1 cellular context compared by ENCODE assay signal in genomic region chr16:27785307-27785678, GRCh38.
TF ChIP-seq lines count a peak whose summit lies in the region.

No MANE protein-coding gene starts in this region.

TF ChIP-seq in H1, 55 proteins besides CTCF, POLR2A, EP300 and RAD21:
- TF ChIP-seq KDM1A (IDR thresholded peaks at IDR 0.05; ENCODE audit: borderline replicate concordance, low read length) = no peak
- no peak for TF ChIP-seq ASH2L (IDR thresholded peaks at IDR 0.05; ENCODE audit: low read length)
- no peak for TF ChIP-seq HDAC2 (IDR thresholded peaks at IDR 0.05; ENCODE audit: borderline replicate concordance in 1 of 2, low read depth in 2 of 2, low read length in 2 of 2)
- TF ChIP-seq SP2 (IDR thresholded peaks at IDR 0.05; ENCODE audit: low read length) = no peak
- no peak for TF ChIP-seq BACH1 (IDR thresholded peaks at IDR 0.05; ENCODE audit: low read length)
- no peak for TF ChIP-seq NANOG (IDR thresholded peaks at IDR 0.05; ENCODE audit: insufficient read depth, low read depth, low read length, poor library complexity, severe bottlenecking)
- TF ChIP-seq CHD2 (IDR thresholded peaks at IDR 0.05; ENCODE audit: low read length) = no peak
- TF ChIP-seq CBX8 (IDR thresholded peaks at IDR 0.05; ENCODE audit: borderline replicate concordance, low read depth, low read length) = no peak
- no peak for TF ChIP-seq TAF7 (optimal IDR thresholded peaks at IDR 0.05; ENCODE audit: borderline replicate concordance, low read depth, low read length)
- TF ChIP-seq TAF1 (IDR thresholded peaks at IDR 0.05; ENCODE audit: low read depth, low read length) = no peak
- TF ChIP-seq KDM5A (IDR thresholded peaks at IDR 0.05; ENCODE audit: low read length) = no peak
- TF ChIP-seq CREB1 (IDR thresholded peaks at IDR 0.05) = no peak
- no peak for TF ChIP-seq RXRA (IDR thresholded peaks at IDR 0.05; ENCODE audit: insufficient read depth, low read depth, low read length)
- no peak for TF ChIP-seq RNF2 (IDR thresholded peaks at IDR 0.05; ENCODE audit: borderline replicate concordance, low read depth, low read length, missing control alignments, poor library complexity, severe bottlenecking)
- TF ChIP-seq TBP (IDR thresholded peaks at IDR 0.05; ENCODE audit: low read depth, low read length) = no peak
- TF ChIP-seq E2F6 (IDR thresholded peaks at IDR 0.05) = no peak
- no peak for TF ChIP-seq PHF8 (conservative IDR thresholded peaks at IDR 0.05; ENCODE audit: low read depth, low read length)
- no peak for TF ChIP-seq SIRT6 (IDR thresholded peaks at IDR 0.05; ENCODE audit: low read length)
- no peak for TF ChIP-seq SAP30 (IDR thresholded peaks at IDR 0.05; ENCODE audit: insufficient read depth, insufficient replicate concordance, low read length)
- no peak for TF ChIP-seq JUN (IDR thresholded peaks at IDR 0.05; ENCODE audit: low read depth, low read length)
